Comparison of ENCODE assay signal across 13 cellular contexts in genomic region chr1:3403388-3404179, GRCh38. TPM values are rescaled to one million over a fixed set of nuclear protein-coding genes. Genes with fewer than 3 reads are reported as not detected.
A peak's percentile ranks its signal among the peaks of the same experiment; 100 is the strongest.
DNase-seq lines count a peak whose midpoint lies in the region; ATAC-seq and TF ChIP-seq lines count a peak whose summit lies in the region.
"Had no signal": no experiment of that assay in that cellular context is flagged by ENCODE, and none has a peak within 500 bp of the region (broad histone marks: within the 10 kb centered on the region; RNA-seq: fewer than 3 reads in every experiment).

No MANE protein-coding gene starts in this region.

- ATAC-seq in GM23338 (peak; percentile 88), GM18511 (IDR thresholded peaks at IDR 0.05; ENCODE audit: unreplicated experiment) (no peak), HG03571 (IDR thresholded peaks at IDR 0.05; ENCODE audit: unreplicated experiment) (no peak)
- ATAC-seq in activated CD8-positive, alpha-beta T cell treated with anti-CD3 and anti-CD28 coated beads, Interleukin-2, amount 10 ng/mL, durations not matched to agents 7 days and 5 days, result no peak
- ATAC-seq: gastroesophageal sphincter had no signal

- no peaks in the 10 kb centered on the region for H3K79me2 ChIP-seq in GM23338 (replicated peaks; ENCODE audit: insufficient read depth)

- H3K4me1 Mint-ChIP-seq in GM23338, result no peaks in the 10 kb centered on the region; the same call in 1 of the 3 replicates
- H3K4me1 Mint-ChIP-seq in activated CD8-positive, alpha-beta T cell treated with anti-CD3 and anti-CD28 coated beads, Interleukin-2, amount 10 ng/mL, durations not matched to agents 7 days and 5 days (ENCODE audit: low read depth), result no peaks in the 10 kb centered on the region

- no peak overlapping the region for H3K27ac ChIP-seq in GM23338 (ENCODE audit: low read depth)
- H3K27ac ChIP-seq: gastroesophageal sphincter, right atrium auricular region had no signal

- in situ Hi-C loops in ACHN (cut with HindIII; ENCODE audit: low pct_ligation_motif_present, low pct_unique_long_range_greater_than_20kb, low sequenced_read_pairs), result no loop called here

- H3K9me3 Mint-ChIP-seq in GM23338, result no peaks in the 10 kb centered on the region
- no peaks in the 10 kb centered on the region for H3K9me3 Mint-ChIP-seq in activated CD8-positive, alpha-beta T cell treated with anti-CD3 and anti-CD28 coated beads, Interleukin-2, amount 10 ng/mL, durations not matched to agents 7 days and 5 days (ENCODE audit: insufficient read depth)
- H3K9me3 Mint-ChIP-seq: dendritic cell treated with granulocyte-macrophage colony-stimulating factor and Interleukin-4, amounts not matched to agents 40 ng/mL and 50 ng/mL, for 4 days had no signal

- no peaks in the 10 kb centered on the region for H3K36me3 ChIP-seq in GM23338 (ENCODE audit: insufficient read depth)
- no peaks in the 10 kb centered on the region for H3K36me3 ChIP-seq in NT2/D1 (ENCODE audit: insufficient read depth, insufficient read length, low read length)
- H3K36me3 ChIP-seq: right atrium auricular region had no signal

- CTCF ChIA-PET in activated CD8-positive, alpha-beta T cell treated with anti-CD3 and anti-CD28 coated beads, Interleukin-2, amount 10 ng/mL, durations not matched to agents 7 days and 5 days (lab: Charles Lee), result no interaction called here

- DNase-seq in AG09309 (ENCODE audit: low read depth) (no peak), GM23338 (ENCODE audit: low spot score) (peak; percentile 74), NT2/D1 (ENCODE audit: low read depth, low spot score) (no peak), iPS-NIHi7 (ENCODE audit: extremely low spot score) (peak; percentile 68), ACHN (no peak)
- DNase-seq in activated CD8-positive, alpha-beta T cell treated with anti-CD3 and anti-CD28 coated beads, Interleukin-2, amount 10 ng/mL, durations not matched to agents 7 days and 5 days, result no peak
- DNase-seq: NCI-H446 had no signal

- H3K4me3 Mint-ChIP-seq in GM23338, result no peak overlapping the region
- no peak overlapping the region for H3K4me3 Mint-ChIP-seq in activated CD8-positive, alpha-beta T cell treated with anti-CD3 and anti-CD28 coated beads, Interleukin-2, amount 10 ng/mL, durations not matched to agents 7 days and 5 days
- H3K4me3 Mint-ChIP-seq: dendritic cell treated with granulocyte-macrophage colony-stimulating factor and Interleukin-4, amounts not matched to agents 40 ng/mL and 50 ng/mL, for 4 days had no signal

- no peak overlapping the region for H2AFZ ChIP-seq in GM23338

- no peaks in the 10 kb centered on the region for H3F3A ChIP-seq in GM23338 (replicated peaks; ENCODE audit: low read depth)

- H3K4me2 ChIP-seq in GM23338, result no peak overlapping the region

- H4K20me1 ChIP-seq in GM23338 (replicated peaks; ENCODE audit: insufficient read depth), result no peaks in the 10 kb centered on the region

- POLR2A ChIA-PET in activated CD8-positive, alpha-beta T cell treated with anti-CD3 and anti-CD28 coated beads, Interleukin-2, amount 10 ng/mL, durations not matched to agents 7 days and 5 days (lab: Charles Lee), result no interaction called here

- no peak overlapping the region for H3K27ac Mint-ChIP-seq in GM23338
- H3K27ac Mint-ChIP-seq in activated CD8-positive, alpha-beta T cell treated with anti-CD3 and anti-CD28 coated beads, Interleukin-2, amount 10 ng/mL, durations not matched to agents 7 days and 5 days, result no peak overlapping the region
- H3K27ac Mint-ChIP-seq: dendritic cell treated with granulocyte-macrophage colony-stimulating factor and Interleukin-4, amounts not matched to agents 40 ng/mL and 50 ng/mL, for 4 days had no signal

- H3K36me3 Mint-ChIP-seq in GM23338 (ENCODE audit: low read depth), result no peaks in the 10 kb centered on the region
- no peaks in the 10 kb centered on the region for H3K36me3 Mint-ChIP-seq in activated CD8-positive, alpha-beta T cell treated with anti-CD3 and anti-CD28 coated beads, Interleukin-2, amount 10 ng/mL, durations not matched to agents 7 days and 5 days (ENCODE audit: low read depth)

- H3K4me3 ChIP-seq in AG09309 (ENCODE audit: control insufficient read depth, low read depth, low read length) (no peak overlapping the region), GM23338 (no peak overlapping the region), NT2/D1 (ENCODE audit: insufficient read length, low read depth) (no peak overlapping the region)
- H3K4me3 ChIP-seq: gastroesophageal sphincter, right atrium auricular region, tibial nerve had no signal

- H3K27me3 ChIP-seq in GM23338 (ENCODE audit: insufficient read depth), result no peaks in the 10 kb centered on the region
- no peaks in the 10 kb centered on the region for H3K27me3 ChIP-seq in NT2/D1 (ENCODE audit: insufficient read depth, insufficient read length)
- H3K27me3 ChIP-seq: right atrium auricular region, tibial nerve had no signal

- H3K4me1 ChIP-seq in GM23338 (ENCODE audit: insufficient read depth), result no peaks in the 10 kb centered on the region
- peaks cover 3% of the 10 kb centered on the region for H3K4me1 ChIP-seq in NT2/D1 (ENCODE audit: insufficient read depth, insufficient read length)
- H3K4me1 ChIP-seq: right atrium auricular region had no signal

- peak overlapping the region; percentile 21 for H3K9ac ChIP-seq in NT2/D1 (ENCODE audit: insufficient read length, low read depth)

- H3K27me3 Mint-ChIP-seq in GM23338 (ENCODE audit: insufficient read depth, low read depth, poor library complexity), result peaks cover 2% of the 10 kb centered on the region
- no peaks in the 10 kb centered on the region for H3K27me3 Mint-ChIP-seq in activated CD8-positive, alpha-beta T cell treated with anti-CD3 and anti-CD28 coated beads, Interleukin-2, amount 10 ng/mL, durations not matched to agents 7 days and 5 days (ENCODE audit: low read depth)
- H3K27me3 Mint-ChIP-seq: dendritic cell treated with granulocyte-macrophage colony-stimulating factor and Interleukin-4, amounts not matched to agents 40 ng/mL and 50 ng/mL, for 4 days had no signal

- H3K9me2 ChIP-seq in GM23338 (ENCODE audit: insufficient read depth), result no peaks in the 10 kb centered on the region

- TF ChIP-seq CTCF in AG09309 (IDR thresholded peaks at IDR 0.05; ENCODE audit: control insufficient read depth, insufficient read depth, low read depth, low read length, missing control alignments) (peak; percentile 40), GM23338 (conservative IDR thresholded peaks at IDR 0.05; ENCODE audit: low read depth in 2 of 2) (peak; percentile 51 to 64)

- no peaks in the 10 kb centered on the region for H3K9me3 ChIP-seq in NT2/D1 (ENCODE audit: insufficient read depth, low read length)
- H3K9me3 ChIP-seq: gastroesophageal sphincter, right atrium auricular region, tibial nerve had no signal

TF ChIP-seq in GM23338, 12 proteins besides CTCF, POLR2A, EP300 and RAD21 (continues in another document):
- TF ChIP-seq, protein P1, sequence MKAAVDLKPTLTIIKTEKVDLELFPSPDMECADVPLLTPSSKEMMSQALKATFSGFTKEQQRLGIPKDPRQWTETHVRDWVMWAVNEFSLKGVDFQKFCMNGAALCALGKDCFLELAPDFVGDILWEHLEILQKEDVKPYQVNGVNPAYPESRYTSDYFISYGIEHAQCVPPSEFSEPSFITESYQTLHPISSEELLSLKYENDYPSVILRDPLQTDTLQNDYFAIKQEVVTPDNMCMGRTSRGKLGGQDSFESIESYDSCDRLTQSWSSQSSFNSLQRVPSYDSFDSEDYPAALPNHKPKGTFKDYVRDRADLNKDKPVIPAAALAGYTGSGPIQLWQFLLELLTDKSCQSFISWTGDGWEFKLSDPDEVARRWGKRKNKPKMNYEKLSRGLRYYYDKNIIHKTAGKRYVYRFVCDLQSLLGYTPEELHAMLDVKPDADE (IDR thresholded peaks at IDR 0.05), result no peak
- TF ChIP-seq STAT1 (IDR thresholded peaks at IDR 0.05; ENCODE audit: unreplicated experiment), result no peak
- no peak for TF ChIP-seq NANOG (IDR thresholded peaks at IDR 0.05; ENCODE audit: borderline replicate concordance)
- TF ChIP-seq JUNB (IDR thresholded peaks at IDR 0.05; ENCODE audit: unreplicated experiment), result no peak

RNA-seq across cellular contexts. Expression of gene ARHGEF16, which starts 50.9 kb away (rescaled TPM):
- total RNA-seq in GM23338 (2014; rRNA removed; shearing (Covaris generic)), result 19.1 and 29.3 TPM in 2 replicates
- polyA plus RNA-seq in GM23338 (2016; fragmentation: Nextera tagmentation; extraction: Ambion mirVana), result 11.2 and 12.2 TPM in 2 replicates
- total RNA-seq in activated CD8-positive, alpha-beta T cell treated with anti-CD3 and anti-CD28 coated beads, Interleukin-2, amount 10 ng/mL, durations not matched to agents 7 days and 5 days, result not detected

Comparison
In these comparisons a context has a peak if more than half of its experiments do, and no peak if none do; other contexts are left out.
1. DNase-seq: peak in GM23338 (single experiment) and iPS-NIHi7 (single experiment); none in AG09309 (single experiment), NT2/D1 (single experiment), ACHN (single experiment) and activated CD8-positive, alpha-beta T cell treated with anti-CD3 and anti-CD28 coated beads, Interleukin-2, amount 10 ng/mL, durations not matched to agents 7 days and 5 days (single experiment).
2. RNA of gene ARHGEF16, which starts 50.9 kb away (total RNA-seq): 19.1 to 29.3 TPM in GM23338; not detected in activated CD8-positive, alpha-beta T cell treated with anti-CD3 and anti-CD28 coated beads, Interleukin-2, amount 10 ng/mL, durations not matched to agents 7 days and 5 days; every median in the first group is over 10 times any median in the second.